Comparison of ENCODE assay signal across 1 cellular context in the genomic region with DNA sequence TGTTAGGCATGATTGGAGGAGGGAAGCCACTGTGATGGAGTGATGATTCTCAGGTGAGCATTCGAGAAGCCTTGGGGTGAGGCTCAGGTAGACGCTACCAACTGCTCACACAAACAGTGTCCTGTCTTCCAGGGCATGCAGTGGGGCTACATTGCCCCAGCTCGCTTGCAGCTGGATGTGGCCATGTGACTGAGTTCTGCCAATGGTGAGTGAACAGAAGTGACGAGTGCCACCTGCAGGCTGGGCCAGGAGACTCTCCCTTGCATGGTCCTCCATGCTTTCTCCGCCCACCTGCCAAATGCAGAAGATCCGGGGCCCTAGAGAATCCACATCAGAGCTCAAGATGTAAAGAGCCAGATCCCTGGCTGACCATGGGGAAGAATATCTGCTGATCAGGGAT.
TF ChIP-seq lines count a peak whose summit lies in the region.

No MANE protein-coding gene starts in this region.

TF ChIP-seq in GM12878, 131 proteins besides CTCF, POLR2A, EP300 and RAD21 (continued from another document):
- peak; percentile 70 for TF ChIP-seq USF2 (IDR thresholded peaks at IDR 0.05; ENCODE audit: borderline replicate concordance, low read depth, low read length)
- peak; percentile 81 for TF ChIP-seq RAD51 (IDR thresholded peaks at IDR 0.05)
- TF ChIP-seq NR2F1 (conservative IDR thresholded peaks at IDR 0.05): no peak
- TF ChIP-seq SMC3 (IDR thresholded peaks at IDR 0.05; ENCODE audit: borderline replicate concordance, low read length): peak; percentile 63
- no peak for TF ChIP-seq DPF2 (IDR thresholded peaks at IDR 0.05)
- no peak for TF ChIP-seq ZBED1 (IDR thresholded peaks at IDR 0.05; ENCODE audit: borderline replicate concordance)
- no peak for TF ChIP-seq RCOR1 (conservative IDR thresholded peaks at IDR 0.05; ENCODE audit: low read depth, low read length)
- no peak for TF ChIP-seq BRCA1 (IDR thresholded peaks at IDR 0.05; ENCODE audit: low read depth, low read length)
- TF ChIP-seq EZH2 (IDR thresholded peaks at IDR 0.05; ENCODE audit: borderline replicate concordance, control insufficient read depth, low read depth, low read length): no peak
- TF ChIP-seq, protein P1, sequence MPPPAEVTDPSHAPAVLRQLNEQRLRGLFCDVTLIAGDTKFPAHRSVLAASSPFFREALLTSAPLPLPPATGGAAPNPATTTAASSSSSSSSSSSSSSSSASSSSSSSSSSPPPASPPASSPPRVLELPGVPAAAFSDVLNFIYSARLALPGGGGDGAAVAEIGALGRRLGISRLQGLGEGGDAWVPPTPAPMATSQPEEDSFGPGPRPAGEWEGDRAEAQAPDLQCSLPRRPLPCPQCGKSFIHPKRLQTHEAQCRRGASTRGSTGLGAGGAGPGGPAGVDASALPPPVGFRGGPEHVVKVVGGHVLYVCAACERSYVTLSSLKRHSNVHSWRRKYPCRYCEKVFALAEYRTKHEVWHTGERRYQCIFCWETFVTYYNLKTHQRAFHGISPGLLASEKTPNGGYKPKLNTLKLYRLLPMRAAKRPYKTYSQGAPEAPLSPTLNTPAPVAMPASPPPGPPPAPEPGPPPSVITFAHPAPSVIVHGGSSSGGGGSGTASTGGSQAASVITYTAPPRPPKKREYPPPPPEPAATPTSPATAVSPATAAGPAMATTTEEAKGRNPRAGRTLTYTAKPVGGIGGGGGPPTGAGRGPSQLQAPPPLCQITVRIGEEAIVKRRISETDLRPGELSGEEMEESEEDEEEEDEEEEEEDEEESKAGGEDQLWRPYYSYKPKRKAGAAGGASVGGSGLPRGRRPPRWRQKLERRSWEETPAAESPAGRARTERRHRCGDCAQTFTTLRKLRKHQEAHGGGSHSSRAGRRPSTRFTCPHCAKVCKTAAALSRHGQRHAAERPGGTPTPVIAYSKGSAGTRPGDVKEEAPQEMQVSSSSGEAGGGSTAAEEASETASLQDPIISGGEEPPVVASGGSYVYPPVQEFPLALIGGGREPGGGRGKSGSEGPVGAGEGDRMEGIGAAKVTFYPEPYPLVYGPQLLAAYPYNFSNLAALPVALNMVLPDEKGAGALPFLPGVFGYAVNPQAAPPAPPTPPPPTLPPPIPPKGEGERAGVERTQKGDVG (CRISPR knock-in tag; IDR thresholded peaks at IDR 0.05): no peak
- TF ChIP-seq SRF (IDR thresholded peaks at IDR 0.05; ENCODE audit: low read depth in 2 of 2, low read length in 2 of 2): peak in 1 of 2 experiments; percentile 73; a peak in 2 of 4 replicates
- no peak for TF ChIP-seq IKZF2 (IDR thresholded peaks at IDR 0.05)
- no peak for TF ChIP-seq SREBF1 (IDR thresholded peaks at IDR 0.05; ENCODE audit: low read length)
- no peak for TF ChIP-seq CBFB (IDR thresholded peaks at IDR 0.05; ENCODE audit: low read depth)
- TF ChIP-seq CHD2 (IDR thresholded peaks at IDR 0.05; ENCODE audit: borderline replicate concordance, low read depth, low read length): no peak
